ENCODE assay signal across 1 cellular context in genomic region chr15:80036067-80036466, GRCh38.
TF ChIP-seq lines count a peak whose summit lies in the region.

No MANE protein-coding gene starts in this region.

TF ChIP-seq in H1, 55 proteins besides CTCF, POLR2A, EP300 and RAD21 (continued from another document):
- TF ChIP-seq HDAC2 (IDR thresholded peaks at IDR 0.05; ENCODE audit: borderline replicate concordance in 1 of 2, low read depth in 2 of 2, low read length in 2 of 2): no peak
- no peak for TF ChIP-seq JUN (IDR thresholded peaks at IDR 0.05; ENCODE audit: low read depth, low read length)
- no peak for TF ChIP-seq TAF1 (IDR thresholded peaks at IDR 0.05; ENCODE audit: low read depth, low read length)
- no peak for TF ChIP-seq FOSL1 (IDR thresholded peaks at IDR 0.05; ENCODE audit: insufficient read depth, low read depth, low read length)
- no peak for TF ChIP-seq GTF2F1 (IDR thresholded peaks at IDR 0.05; ENCODE audit: borderline replicate concordance, low read depth, low read length)
- no peak for TF ChIP-seq NRF1 (IDR thresholded peaks at IDR 0.05; ENCODE audit: low read depth, low read length)
- TF ChIP-seq MAFK (IDR thresholded peaks at IDR 0.05; ENCODE audit: low read depth, low read length): no peak
